8 cellular contexts compared by ENCODE assay signal in genomic region chr16:29961479-29962343, GRCh38. TPM values are rescaled to one million over a fixed set of nuclear protein-coding genes. Genes with fewer than 3 reads are reported as not detected.
DNase-seq lines count a peak whose midpoint lies in the region; ATAC-seq and TF ChIP-seq lines count a peak whose summit lies in the region.

Gene TMEM219 (plus strand): TSS chr16:29962079. CDS start chr16:29963144, 1,065 bp downstream.

- TF ChIP-seq CTCF in OCI-LY3 (IDR thresholded peaks at IDR 0.05; ENCODE audit: low read depth, low read length) = 0 out of 2 replicates have a peak, but pooled peaks have one; percentile 5

- H3K27ac ChIP-seq in HUES48 (ENCODE audit: low read depth, low read length) = peak within 1 kb of the TSS; percentile 53
- H3K27ac ChIP-seq in OCI-LY3 (ENCODE audit: low read length) = no peak within 1 kb of the TSS

- peak within 1 kb of the TSS; percentile 96 for H2AFZ ChIP-seq in OCI-LY3 (ENCODE audit: low read depth, low read length)

- peak within 1 kb of the TSS; percentile 89 for H3K4me3 ChIP-seq in HUES48 (ENCODE audit: low read depth, low read length)
- H3K4me3 ChIP-seq in OCI-LY3 (ENCODE audit: low read length) = peak within 1 kb of the TSS; percentile 88
- peak within 1 kb of the TSS; percentile 71 for H3K4me3 ChIP-seq in mononuclear cell (ENCODE audit: low read length)

- peak; percentile 92 for DNase-seq in COLO829 (ENCODE audit: low spot score)
- peak; percentile 98 for DNase-seq in activated CD8-positive, alpha-beta memory T cell treated with anti-CD3 and anti-CD28 coated beads, Interleukin-2, amount 50 U/mL, for 48 hours
- peak; percentile 90 for DNase-seq in epidermal melanocyte (ENCODE audit: insufficient read length, low spot score)
- peak; percentile 82 to 87 for DNase-seq in stimulated activated CD8-positive, alpha-beta memory T cell treated with anti-CD3 and anti-CD28 coated beads, Interleukin-4, amount 100 ng/mL, for 1 hour (ENCODE audit: low read depth in 2 of 2, low spot score in 1 of 2)

- H4K20me1 ChIP-seq in OCI-LY3 (ENCODE audit: insufficient read depth, low read length) = no peaks in the 10 kb centered on the region

- H3K79me2 ChIP-seq in OCI-LY3 (ENCODE audit: low read length) = no peaks in the 10 kb centered on the region

- H3K27me3 ChIP-seq in HUES48 (ENCODE audit: control insufficient read depth, insufficient read depth, low read length) (no peaks in the 10 kb centered on the region), OCI-LY3 (ENCODE audit: low read depth, low read length) (no peaks in the 10 kb centered on the region), mononuclear cell (ENCODE audit: insufficient read depth, low read length) (no peaks in the 10 kb centered on the region)

- H3K9ac ChIP-seq in HUES48 (ENCODE audit: low read depth, low read length) (peak within 1 kb of the TSS; percentile 87), OCI-LY3 (ENCODE audit: low read length) (peak within 1 kb of the TSS; percentile 73)

- peak; percentile 69 for ATAC-seq in GM21367 (IDR thresholded peaks at IDR 0.05; ENCODE audit: unreplicated experiment)

- H3K9me3 ChIP-seq in HUES48 (ENCODE audit: control insufficient read depth, insufficient read depth, low read length) (no peaks in the 10 kb centered on the region), OCI-LY3 (ENCODE audit: insufficient read depth, low read length) (no peaks in the 10 kb centered on the region), mononuclear cell (ENCODE audit: low read depth, low read length) (no peaks in the 10 kb centered on the region)

- H3K4me1 ChIP-seq in HUES48 (ENCODE audit: control insufficient read depth, insufficient read depth, low read length) (peaks cover 6% of the 10 kb centered on the region), OCI-LY3 (ENCODE audit: low read length) (peaks cover 11% of the 10 kb centered on the region), mononuclear cell (ENCODE audit: insufficient read depth, low read length) (peaks cover 19% of the 10 kb centered on the region)

- H3K4me2 ChIP-seq in OCI-LY3 (ENCODE audit: low read length) = peak within 1 kb of the TSS; percentile 98

- H3K36me3 ChIP-seq in HUES48 (ENCODE audit: control insufficient read depth, insufficient read depth, low read length) (0 out of 2 replicates have a peak, but pooled peaks cover 7% of the 10 kb centered on the region), OCI-LY3 (replicated peaks; ENCODE audit: low read depth, low read length) (no peaks in the 10 kb centered on the region)

RNA-seq across cellular contexts. Expression of gene TMEM219, which starts in this region (rescaled TPM):
- total RNA-seq in mononuclear cell = 61.1 TPM
